Comparison of ENCODE assay signal across 1 cellular context in genomic region chr1:32249831-32250525, GRCh38.
TF ChIP-seq lines count a peak whose summit lies in the region.

No MANE protein-coding gene starts in this region.

TF ChIP-seq in HepG2, 621 proteins besides CTCF, POLR2A, EP300 and RAD21 (continued from another document and continues in another):
- peak; percentile 75; the same call in 1 of the 2 replicates for TF ChIP-seq ARID4A (CRISPR knock-in tag; IDR thresholded peaks at IDR 0.05; ENCODE audit: borderline replicate concordance)
- peak; percentile 23; the same call in 1 of the 2 replicates for TF ChIP-seq KDM5A (IDR thresholded peaks at IDR 0.05; ENCODE audit: borderline replicate concordance, low read length)
- TF ChIP-seq PRDM15 (CRISPR knock-in tag; IDR thresholded peaks at IDR 0.05), result no peak
- 0 out of 2 replicates have a peak, but pooled peaks have one; percentile 27 for TF ChIP-seq GMEB1 (CRISPR knock-in tag; IDR thresholded peaks at IDR 0.05; ENCODE audit: borderline replicate concordance)
- no peak for TF ChIP-seq ZNF136 (CRISPR knock-in tag; IDR thresholded peaks at IDR 0.05; ENCODE audit: low read depth)
- TF ChIP-seq MXD1 (CRISPR knock-in tag; IDR thresholded peaks at IDR 0.05), result no peak
- peak; percentile 84 for TF ChIP-seq IKZF5 (CRISPR knock-in tag; IDR thresholded peaks at IDR 0.05)
- no peak for TF ChIP-seq MTA3 (CRISPR knock-in tag; IDR thresholded peaks at IDR 0.05)
- no peak for TF ChIP-seq ZFP82 (CRISPR knock-in tag; IDR thresholded peaks at IDR 0.05; ENCODE audit: borderline replicate concordance)
- TF ChIP-seq ZNF607 (CRISPR knock-in tag; IDR thresholded peaks at IDR 0.05; ENCODE audit: borderline replicate concordance), result no peak; the same call in 1 of the 2 replicates
- TF ChIP-seq ZNF160 (CRISPR knock-in tag; IDR thresholded peaks at IDR 0.05), result no peak; the same call in none of the 2 replicates
- no peak for TF ChIP-seq HOXA9 (CRISPR knock-in tag; IDR thresholded peaks at IDR 0.05; ENCODE audit: borderline replicate concordance)
- peak; percentile 87; the same call in 1 of the 2 replicates for TF ChIP-seq TFAP4 (IDR thresholded peaks at IDR 0.05; ENCODE audit: borderline replicate concordance, low read depth)
- TF ChIP-seq ZBTB7B (CRISPR knock-in tag; IDR thresholded peaks at IDR 0.05), result peak; percentile 82
- TF ChIP-seq HIVEP1 (CRISPR knock-in tag; IDR thresholded peaks at IDR 0.05), result peak; percentile 69
- peak; percentile 76; the same call in 1 of the 2 replicates for TF ChIP-seq ISL2 (CRISPR knock-in tag; IDR thresholded peaks at IDR 0.05)
- TF ChIP-seq ZNF282 (IDR thresholded peaks at IDR 0.05; ENCODE audit: partially characterized antibody), result no peak
- TF ChIP-seq TMF1 (CRISPR knock-in tag; IDR thresholded peaks at IDR 0.05; ENCODE audit: low read depth), result no peak
- no peak for TF ChIP-seq ZNF792 (CRISPR knock-in tag; IDR thresholded peaks at IDR 0.05)
- TF ChIP-seq ZNF234 (CRISPR knock-in tag; conservative IDR thresholded peaks at IDR 0.05), result no peak
- no peak for TF ChIP-seq MAFK (conservative IDR thresholded peaks at IDR 0.05 in 1 of 2, IDR thresholded peaks at IDR 0.05 in 1 of 2; ENCODE audit: low read length in 2 of 2)
- no peak for TF ChIP-seq E2F5 (CRISPR knock-in tag; conservative IDR thresholded peaks at IDR 0.05)
- no peak for TF ChIP-seq KLF13 (CRISPR knock-in tag; IDR thresholded peaks at IDR 0.05)
- no peak for TF ChIP-seq ZNF674 (CRISPR knock-in tag; IDR thresholded peaks at IDR 0.05; ENCODE audit: low read depth)
- no peak for TF ChIP-seq MED8 (CRISPR knock-in tag; IDR thresholded peaks at IDR 0.05; ENCODE audit: insufficient replicate concordance)
- TF ChIP-seq PITX1 (CRISPR knock-in tag; IDR thresholded peaks at IDR 0.05), result peak; percentile 76
- no peak for TF ChIP-seq ZFP62 (CRISPR knock-in tag; IDR thresholded peaks at IDR 0.05)
- no peak for TF ChIP-seq ZNF224 (CRISPR knock-in tag; IDR thresholded peaks at IDR 0.05)
- no peak for TF ChIP-seq ZNF260 (CRISPR knock-in tag; IDR thresholded peaks at IDR 0.05; ENCODE audit: borderline replicate concordance, low read depth)
- no peak for TF ChIP-seq GLI4 (CRISPR knock-in tag; IDR thresholded peaks at IDR 0.05; ENCODE audit: borderline replicate concordance)
- TF ChIP-seq HMGA1 (CRISPR knock-in tag; conservative IDR thresholded peaks at IDR 0.05), result no peak
- TF ChIP-seq BCLAF1 (IDR thresholded peaks at IDR 0.05), result no peak
- no peak for TF ChIP-seq MTF2 (CRISPR knock-in tag; IDR thresholded peaks at IDR 0.05; ENCODE audit: borderline replicate concordance)
- no peak for TF ChIP-seq TCF7L2 (IDR thresholded peaks at IDR 0.05; ENCODE audit: low read depth, low read length)
- TF ChIP-seq ZNF296 (CRISPR knock-in tag; conservative IDR thresholded peaks at IDR 0.05), result no peak
- TF ChIP-seq SATB2 (CRISPR knock-in tag; IDR thresholded peaks at IDR 0.05), result no peak
- TF ChIP-seq YY1 (IDR thresholded peaks at IDR 0.05; ENCODE audit: insufficient read depth, insufficient replicate concordance, low read depth, low read length), result no peak
- TF ChIP-seq CHD4 (IDR thresholded peaks at IDR 0.05; ENCODE audit: borderline replicate concordance, low read length), result no peak
- no peak for TF ChIP-seq ZFP36L2 (CRISPR knock-in tag; IDR thresholded peaks at IDR 0.05)
- no peak for TF ChIP-seq GTF3A (CRISPR knock-in tag; conservative IDR thresholded peaks at IDR 0.05)
- TF ChIP-seq ZNF121 (CRISPR knock-in tag; IDR thresholded peaks at IDR 0.05), result no peak
- no peak for TF ChIP-seq FOXO4 (CRISPR knock-in tag; conservative IDR thresholded peaks at IDR 0.05)
- peak; percentile 98 for TF ChIP-seq MTA1 (CRISPR knock-in tag; IDR thresholded peaks at IDR 0.05; ENCODE audit: borderline replicate concordance)
- TF ChIP-seq PPARG (CRISPR knock-in tag; conservative IDR thresholded peaks at IDR 0.05), result peak; percentile 7; the same call in 1 of the 2 replicates
- peak; percentile 69; the same call in 1 of the 2 replicates for TF ChIP-seq KDM5B (CRISPR knock-in tag; IDR thresholded peaks at IDR 0.05; ENCODE audit: borderline replicate concordance)
- 0 out of 2 replicates have a peak, but pooled peaks have one; percentile 21 for TF ChIP-seq NCOA1 (CRISPR knock-in tag; IDR thresholded peaks at IDR 0.05)
